ENCODE assay signal across 9 cellular contexts in genomic region chr10:104520653-104521052, GRCh38.
"Had no signal": no experiment of that assay in that cellular context is flagged by ENCODE, and none has a peak within 500 bp of the region (broad histone marks: within the 10 kb centered on the region; RNA-seq: fewer than 3 reads in every experiment).

No MANE protein-coding gene starts in this region.

- FAIRE-seq: HTR-8/SVneo, K562 had no signal

- H3K9ac ChIP-seq: GM23248 had no signal

- H3K4me1 ChIP-seq: HAP-1 had no signal

- H3K27ac ChIP-seq: GM23248 had no signal

- DNase-seq: GM23248, GOT3, H7, IMR-90, KG1 had no signal

- H2AFZ ChIP-seq: GM23248 had no signal

- H3K4me3 ChIP-seq: GM23248, HAP-1, K562 had no signal

- H3K9me3 ChIP-seq: HAP-1 had no signal

- H3K36me3 ChIP-seq: HAP-1 had no signal

- ATAC-seq: HCT116, K562 had no signal
